8 cellular contexts compared by ENCODE assay signal in the genomic region with DNA sequence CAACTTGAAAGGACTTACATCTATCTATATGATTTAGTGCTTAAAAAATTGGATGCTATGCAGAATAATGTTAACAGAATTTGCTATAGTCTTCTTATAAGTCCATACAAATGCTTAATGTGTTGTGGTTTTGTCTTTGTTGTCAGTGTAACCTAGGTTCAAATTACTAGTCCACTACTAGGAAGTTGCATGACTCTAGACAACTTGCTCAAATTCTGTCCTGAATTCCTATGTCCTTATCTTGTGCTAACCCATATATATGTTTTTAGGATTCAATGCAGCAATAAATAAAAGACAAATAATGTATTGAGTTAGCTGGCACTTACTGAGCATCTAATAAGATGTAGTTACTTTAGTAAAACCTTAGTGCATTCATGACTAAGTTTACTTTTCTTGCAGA.
"Had no signal": no experiment of that assay in that cellular context is flagged by ENCODE, and none has a peak within 500 bp of the region (broad histone marks: within the 10 kb centered on the region; RNA-seq: fewer than 3 reads in every experiment).

No MANE protein-coding gene starts in this region.

- H3K27ac ChIP-seq: HL-60 had no signal

- H3K4me3 ChIP-seq: GM23338 had no signal

- H3K4me2 ChIP-seq: GM23338 had no signal

- DNase-seq: H9, HCEC 1CT, KG1 had no signal

- ATAC-seq: GM23338, HepG2 had no signal

- H2AFZ ChIP-seq: GM23338 had no signal

- FAIRE-seq: H1, H54, HepG2 had no signal
